Comparison of ENCODE assay signal across 1 cellular context in the genomic region with DNA sequence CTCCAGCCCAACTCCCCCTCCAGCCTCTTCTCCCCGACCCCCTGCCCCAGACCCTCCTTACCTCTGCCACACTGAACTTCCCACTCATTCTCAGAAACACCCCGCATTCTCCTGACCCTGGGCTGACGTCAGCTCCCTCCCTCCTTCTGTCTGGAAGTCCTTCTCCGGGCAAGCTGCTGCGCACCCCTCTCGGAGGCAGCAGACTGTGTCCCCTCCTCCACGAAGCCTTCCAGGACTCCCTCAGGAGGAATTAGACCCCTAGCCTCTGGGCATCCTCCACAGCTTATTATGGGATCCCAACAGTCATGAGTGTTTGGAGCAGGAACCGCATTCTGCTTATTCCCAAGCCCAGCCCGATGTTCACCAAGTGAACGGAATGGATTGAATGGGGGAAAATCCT.
TF ChIP-seq lines count a peak whose summit lies in the region.

No MANE protein-coding gene starts in this region.

TF ChIP-seq in K562, 482 proteins besides CTCF, POLR2A, EP300 and RAD21:
- TF ChIP-seq TFAM (CRISPR knock-in tag; conservative IDR thresholded peaks at IDR 0.05) = no peak
- TF ChIP-seq ZFP36 (IDR thresholded peaks at IDR 0.05; ENCODE audit: low read depth, low read length, partially characterized antibody) = peak; percentile 74
- TF ChIP-seq CBFB (CRISPR knock-in tag; IDR thresholded peaks at IDR 0.05) = no peak
- TF ChIP-seq CHCHD3 (CRISPR knock-in tag; IDR thresholded peaks at IDR 0.05) = no peak
